8 cellular contexts compared by ENCODE assay signal in the genomic region with DNA sequence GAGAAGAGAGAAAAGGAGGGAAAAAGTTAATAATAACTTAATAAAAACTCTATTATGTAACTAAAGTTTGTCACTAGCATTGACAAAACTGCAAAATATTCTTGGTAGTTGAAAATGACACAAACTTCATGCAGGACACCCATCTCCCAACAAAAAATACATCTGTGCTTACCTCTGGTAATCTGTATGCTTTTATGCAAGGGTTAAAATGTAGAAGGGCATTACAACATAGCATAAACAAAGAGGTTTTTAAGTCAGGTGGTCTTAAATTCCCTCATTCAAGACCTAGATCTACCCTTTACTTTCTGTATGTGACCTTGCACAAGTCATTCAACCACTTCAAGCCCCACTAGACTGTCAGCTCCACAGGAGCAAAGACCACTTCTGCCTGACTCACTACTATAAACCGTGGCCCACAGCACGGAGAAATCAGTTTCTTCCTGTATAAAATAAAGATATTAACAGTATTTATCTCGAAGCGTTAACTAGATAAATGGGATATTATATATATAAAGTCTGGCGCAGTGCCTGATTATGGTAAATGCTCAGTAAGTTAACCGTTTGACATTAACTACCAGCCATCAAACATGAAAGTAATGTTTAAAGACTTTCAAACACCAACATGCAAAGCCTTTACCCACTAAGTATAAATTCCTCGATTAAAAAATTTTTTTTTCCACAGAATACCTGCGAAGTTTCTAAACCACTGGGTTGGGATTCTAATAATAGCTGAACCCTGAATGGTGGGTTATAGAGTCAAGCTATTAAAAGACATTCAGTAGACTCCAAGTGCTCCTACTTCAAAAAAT. TPM values are rescaled to one million over a fixed set of nuclear protein-coding genes. Genes with fewer than 3 reads are reported as not detected.
DNase-seq lines count a peak whose midpoint lies in the region; ATAC-seq, FAIRE-seq and TF ChIP-seq lines count a peak whose summit lies in the region.

No MANE protein-coding gene starts in this region.

- peaks cover 0 to 9% of the 10 kb centered on the region in 2 donors for H3K9me3 ChIP-seq in CD4-positive, alpha-beta memory T cell (ENCODE audit: control insufficient read depth in 1 of 2, low read length in 2 of 2)
- H3K9me3 ChIP-seq in Loucy (ENCODE audit: insufficient read depth, low read depth, low read length): no peaks in the 10 kb centered on the region

- intact Hi-C loops in CD4-positive, alpha-beta memory T cell (cut with micrococcal nuclease): loop anchor here (1.0 to 5.0 kb wide), 2 partner anchors 8 to 33 kb away; no protein-coding TSS in a partner anchor

- H3K4me1 ChIP-seq in CD4-positive, alpha-beta memory T cell (ENCODE audit: insufficient read depth, low read length): peaks cover 36% of the 10 kb centered on the region
- H3K4me1 ChIP-seq in Loucy (ENCODE audit: insufficient read depth, low read length, poor library complexity, severe bottlenecking): peaks cover 18% of the 10 kb centered on the region

- H3K4me3 ChIP-seq in CD4-positive, alpha-beta memory T cell (ENCODE audit: low read length in 2 of 2): peak overlapping the region; percentile 47 to 59
- H3K4me3 ChIP-seq in Loucy (ENCODE audit: low read length, poor library complexity, severe bottlenecking): peak overlapping the region; percentile 96
- H3K4me3 ChIP-seq in bronchial epithelial cell (ENCODE audit: low read depth, low read length): peak overlapping the region; percentile 97

- H3K9ac ChIP-seq in Loucy (ENCODE audit: low read depth, low read length, poor library complexity, severe bottlenecking): peak overlapping the region; percentile 63

- no peaks in the 10 kb centered on the region for H3K9me2 ChIP-seq in Loucy (replicated peaks; ENCODE audit: low read depth, low read length)

- H3K36me3 ChIP-seq in CD4-positive, alpha-beta memory T cell (ENCODE audit: insufficient read depth, low read length): no peaks in the 10 kb centered on the region
- H3K36me3 ChIP-seq in Loucy (ENCODE audit: insufficient read depth, low read length): no peaks in the 10 kb centered on the region
- no peaks in the 10 kb centered on the region for H3K36me3 ChIP-seq in bronchial epithelial cell (ENCODE audit: control insufficient read depth, insufficient read depth, low read length)

- no peaks in the 10 kb centered on the region for H3F3A ChIP-seq in Loucy (ENCODE audit: low read depth)

- CTCF ChIA-PET in CD4-positive, alpha-beta memory T cell (lab: Charles Lee; ENCODE audit: partially characterized antibody): interaction anchor here (1.4 kb wide), 1 partner anchor 34 kb away, joined by 7 read pairs; no protein-coding TSS in a partner anchor

- H3K36me3 Mint-ChIP-seq in CD4-positive, alpha-beta memory T cell: peaks cover 26 to 31% of the 10 kb centered on the region in 2 donors
- H3K36me3 Mint-ChIP-seq in mesothelial cell of epicardium: peaks cover 20% of the 10 kb centered on the region

- peak overlapping the region; percentile 84 to 92 (median 88) for H3K4me3 Mint-ChIP-seq in CD4-positive, alpha-beta memory T cell
- H3K4me3 Mint-ChIP-seq in mesothelial cell of epicardium: peak overlapping the region; percentile 89

- peaks cover 26 to 49% (median 38%) of the 10 kb centered on the region in 4 donors for H3K4me1 Mint-ChIP-seq in CD4-positive, alpha-beta memory T cell
- peaks cover 21% of the 10 kb centered on the region for H3K4me1 Mint-ChIP-seq in mesothelial cell of epicardium

- TF ChIP-seq CTCF in Loucy (conservative IDR thresholded peaks at IDR 0.05; ENCODE audit: low read length): no peak
- TF ChIP-seq CTCF in bronchial epithelial cell (IDR thresholded peaks at IDR 0.05; ENCODE audit: insufficient read depth, low read length, severe bottlenecking): no peak
- TF ChIP-seq CTCF in mesothelial cell of epicardium (IDR thresholded peaks at IDR 0.05; ENCODE audit: unreplicated experiment): no peak

- no peaks in the 10 kb centered on the region for H3K27me3 ChIP-seq in CD4-positive, alpha-beta memory T cell (ENCODE audit: insufficient read depth, low read length)
- H3K27me3 ChIP-seq in Loucy (ENCODE audit: insufficient read depth, low read length, poor library complexity, severe bottlenecking): no peaks in the 10 kb centered on the region
- no peaks in the 10 kb centered on the region for H3K27me3 ChIP-seq in bronchial epithelial cell (ENCODE audit: control insufficient read depth, insufficient read depth, low read length)

- H3K9me3 Mint-ChIP-seq in CD4-positive, alpha-beta memory T cell: peaks cover 0 to 27% (median 21%) of the 10 kb centered on the region in 8 donors
- H3K9me3 Mint-ChIP-seq in mesothelial cell of epicardium: peaks cover 18% of the 10 kb centered on the region

- ATAC-seq in GM19328 (IDR thresholded peaks at IDR 0.05; ENCODE audit: unreplicated experiment): no peak
- ATAC-seq in GM18498 (IDR thresholded peaks at IDR 0.05; ENCODE audit: unreplicated experiment): no peak

- POLR2A ChIA-PET in CD4-positive, alpha-beta memory T cell (lab: Charles Lee; ENCODE audit: partially characterized antibody): interaction anchor here (1.0 to 4.2 kb wide), 6 partner anchors 8 to 1310 kb away, joined by 3 to 61 read pairs (median 4); a partner anchor contains a TSS

- peak overlapping the region; percentile 33 to 94 (median 82) for H3K27ac Mint-ChIP-seq in CD4-positive, alpha-beta memory T cell
- H3K27ac Mint-ChIP-seq in mesothelial cell of epicardium: peak overlapping the region; percentile 93

- DNase-seq in CD4-positive, alpha-beta memory T cell: peak in 1 of 5 donors; percentile 6
- peak; percentile 22 for DNase-seq in bronchial epithelial cell (ENCODE audit: low read depth)
- DNase-seq in mesothelial cell of epicardium (ENCODE audit: low spot score in 2 of 2, unreplicated experiment in 2 of 2): no peak
- DNase-seq in mesenteric fat pad (ENCODE audit: low spot score): no peak
- no peak for DNase-seq in KG1 (lab: John Stamatoyannopoulos, UW)

- no peaks in the 10 kb centered on the region for H3K27me3 Mint-ChIP-seq in CD4-positive, alpha-beta memory T cell
- no peaks in the 10 kb centered on the region for H3K27me3 Mint-ChIP-seq in mesothelial cell of epicardium (ENCODE audit: low read depth)

- H4K20me1 ChIP-seq in Loucy (ENCODE audit: insufficient read depth, low read length, poor library complexity, severe bottlenecking): peaks cover 11% of the 10 kb centered on the region

- no peak overlapping the region for H2AFZ ChIP-seq in Loucy (ENCODE audit: low read length)

- peak overlapping the region; percentile 90 for H3K4me2 ChIP-seq in Loucy (ENCODE audit: low read depth, low read length, poor library complexity, severe bottlenecking)

- no peak for FAIRE-seq in bronchial epithelial cell (lab: Jason Lieb, UNC)

- H3K27ac ChIP-seq in CD4-positive, alpha-beta memory T cell (ENCODE audit: low read depth, low read length): peak overlapping the region; percentile 91

- peaks cover 54% of the 10 kb centered on the region for H3K79me2 ChIP-seq in Loucy (ENCODE audit: insufficient read depth, low read length)

RNA-seq across cellular contexts. Expression of a gene that starts 2.0 kb away (rescaled TPM):
- total RNA-seq in CD4-positive, alpha-beta memory T cell: 10 to 100 TPM; 23.3 to 27.5 TPM
- 10 to 100 TPM in 1 of 2 donors, 1 to 10 TPM in 1; 7.1 to 10.4 TPM for polyA plus RNA-seq in CD4-positive, alpha-beta memory T cell
- total RNA-seq in bronchial epithelial cell (6.6 and 8.3 TPM in 2 replicates), mesothelial cell of epicardium (13.8 to 21.6 TPM (median 17.3 TPM) in 3 replicates), mesenteric fat pad (24.3 TPM)
